8 cellular contexts compared by ENCODE assay signal in the genomic region with DNA sequence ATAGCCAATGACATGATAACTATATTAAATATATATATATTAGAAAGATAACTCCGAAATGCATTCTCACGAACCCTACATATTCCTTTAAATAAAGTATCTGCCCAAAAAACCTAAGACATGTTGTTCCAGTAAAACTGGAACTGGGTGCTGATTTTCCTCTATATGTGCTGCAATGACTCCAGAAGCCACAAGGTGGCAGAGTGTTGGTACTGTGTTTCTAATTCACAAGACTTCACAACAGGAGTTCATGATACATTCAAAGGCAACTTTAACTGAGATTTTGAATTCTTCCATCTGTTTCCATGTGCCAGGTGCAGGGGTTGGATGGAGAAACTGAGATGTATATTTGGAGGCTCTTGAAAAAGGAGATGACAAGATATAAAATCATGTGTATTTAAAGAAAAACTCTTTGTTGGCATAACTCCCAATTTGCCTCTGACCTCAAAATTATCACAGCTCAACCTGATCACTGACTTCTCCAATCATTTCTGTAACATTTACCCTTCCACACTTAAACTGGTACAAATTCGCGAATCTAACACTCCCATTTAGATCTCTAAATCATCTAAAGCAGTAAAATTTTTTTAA.
DNase-seq lines count a peak whose midpoint lies in the region; ATAC-seq and TF ChIP-seq lines count a peak whose summit lies in the region.

No MANE protein-coding gene starts in this region.

- H3K36me3 Mint-ChIP-seq in naive thymus-derived CD4-positive, alpha-beta T cell, result no peaks in the 10 kb centered on the region

- H3K9ac ChIP-seq in SK-N-MC (ENCODE audit: insufficient read length), result no peak overlapping the region

- H3K27me3 ChIP-seq in naive thymus-derived CD4-positive, alpha-beta T cell (ENCODE audit: control insufficient read depth in 2 of 2, insufficient read depth in 2 of 2, low read length in 2 of 2), result no peaks in the 10 kb centered on the region

- TF ChIP-seq CTCF in epithelial cell of esophagus (IDR thresholded peaks at IDR 0.05; ENCODE audit: insufficient read depth, low read depth, low read length, missing control alignments), result peak; percentile 91

- CTCF ChIA-PET in naive thymus-derived CD4-positive, alpha-beta T cell (lab: Charles Lee), result no interaction called here

- H3K9me3 ChIP-seq in SK-N-MC (ENCODE audit: low read depth, low read length), result no peaks in the 10 kb centered on the region
- no peaks in the 10 kb centered on the region for H3K9me3 ChIP-seq in naive thymus-derived CD4-positive, alpha-beta T cell (ENCODE audit: control insufficient read depth in 2 of 3, low read length in 3 of 3)

- POLR2A ChIA-PET in naive thymus-derived CD4-positive, alpha-beta T cell (lab: Charles Lee), result no interaction called here

- H3K27ac ChIP-seq in SK-N-MC, result peak overlapping the region; percentile 88
- H3K27ac ChIP-seq in naive thymus-derived CD4-positive, alpha-beta T cell (ENCODE audit: low read depth, low read length), result no peak overlapping the region

- DNase-seq in NCI-H2029 treated with DMSO at 0.1 percent for 48 hours (lab: John Stamatoyannopoulos, UW), result peak; percentile 16
- no peak for DNase-seq in NCI-H2029 (lab: John Stamatoyannopoulos, UW)
- DNase-seq in HK-2 (ENCODE audit: unreplicated experiment), result peak; percentile 14
- DNase-seq in SK-N-MC (ENCODE audit: low read depth, low spot score), result peak; percentile 65
- DNase-seq in epithelial cell of esophagus (ENCODE audit: low read depth), result peak; percentile 61
- DNase-seq in naive thymus-derived CD4-positive, alpha-beta T cell, result peak in 5 of 9 donors; percentile 1 to 11 (median 3)
- DNase-seq in GM19238 (ENCODE audit: insufficient read length, low spot score), result no peak

- H3K36me3 ChIP-seq in SK-N-MC (ENCODE audit: insufficient read depth, low read length), result no peaks in the 10 kb centered on the region
- no peaks in the 10 kb centered on the region for H3K36me3 ChIP-seq in naive thymus-derived CD4-positive, alpha-beta T cell (ENCODE audit: control insufficient read depth in 2 of 3, insufficient read depth in 3 of 3, low read length in 3 of 3)

- no peak overlapping the region for H3K4me3 Mint-ChIP-seq in naive thymus-derived CD4-positive, alpha-beta T cell

- no peak overlapping the region for H3K4me3 ChIP-seq in SK-N-MC
- H3K4me3 ChIP-seq in epithelial cell of esophagus (ENCODE audit: low read length), result no peak overlapping the region
- no peak overlapping the region for H3K4me3 ChIP-seq in naive thymus-derived CD4-positive, alpha-beta T cell (ENCODE audit: low read length)

- no peaks in the 10 kb centered on the region for H3K9me3 Mint-ChIP-seq in naive thymus-derived CD4-positive, alpha-beta T cell

- ATAC-seq in GM19035 (IDR thresholded peaks at IDR 0.05; ENCODE audit: unreplicated experiment), result peak; percentile 80
- ATAC-seq in naive thymus-derived CD4-positive, alpha-beta T cell, result no peak

- H3K4me1 Mint-ChIP-seq in naive thymus-derived CD4-positive, alpha-beta T cell, result no peaks in the 10 kb centered on the region

- no peak overlapping the region for H3K27ac Mint-ChIP-seq in naive thymus-derived CD4-positive, alpha-beta T cell

- H3K27me3 Mint-ChIP-seq in naive thymus-derived CD4-positive, alpha-beta T cell, result peaks cover 0 to 4% (median 0%) of the 10 kb centered on the region in 5 donors

- H3K4me1 ChIP-seq in naive thymus-derived CD4-positive, alpha-beta T cell (ENCODE audit: control insufficient read depth in 2 of 2, insufficient read depth in 2 of 2, low read length in 2 of 2), result no peaks in the 10 kb centered on the region

- intact Hi-C loops in naive thymus-derived CD4-positive, alpha-beta T cell (cut with micrococcal nuclease), result loop anchor here in 1 of 2 donors (10.0 kb wide), 1 partner anchor 1910 kb away; no protein-coding TSS in a partner anchor

Comparison
In these comparisons a context has a peak if more than half of its experiments do, and no peak if none do; other contexts are left out.
1. DNase-seq: peak in NCI-H2029 treated with DMSO at 0.1 percent for 48 hours (single experiment), HK-2 (single experiment), SK-N-MC (single experiment), epithelial cell of esophagus (single experiment) and naive thymus-derived CD4-positive, alpha-beta T cell (5 of 9); none in NCI-H2029 (single experiment) and GM19238 (single experiment).